In the genomic region with DNA sequence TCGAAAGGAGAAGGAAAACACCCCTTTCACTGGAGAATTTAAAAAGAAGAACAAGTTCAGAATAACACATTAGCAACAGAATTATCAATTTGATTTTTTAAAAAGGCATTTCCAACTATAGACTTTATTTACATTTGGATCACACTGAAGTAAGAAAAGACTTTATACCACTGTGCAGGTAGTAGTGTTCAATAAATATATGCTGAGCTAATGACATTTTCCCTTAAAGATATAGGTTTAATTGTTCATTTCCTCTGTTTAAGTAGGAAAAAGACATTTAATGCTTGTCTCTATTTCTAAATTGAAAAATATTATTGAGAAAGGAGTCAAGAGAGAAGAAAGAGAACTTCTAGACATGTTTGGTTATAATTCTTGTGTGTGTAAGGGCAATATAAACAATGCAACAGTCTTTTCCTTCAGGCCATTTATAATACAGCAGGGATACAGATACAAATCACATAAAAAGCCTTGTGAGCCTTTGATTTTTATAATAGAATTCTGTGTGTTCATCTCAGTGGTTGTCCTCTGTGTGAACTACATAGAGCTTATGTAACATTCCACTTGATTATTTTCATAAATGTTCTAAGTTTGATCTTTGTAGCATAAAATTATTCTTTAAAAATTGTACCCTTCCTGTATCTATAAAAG, we compare ENCODE assay signal across 15 cellular contexts. TPM values are rescaled to one million over a fixed set of nuclear protein-coding genes. Genes with fewer than 3 reads are reported as not detected.
DNase-seq lines count a peak whose midpoint lies in the region; FAIRE-seq and TF ChIP-seq lines count a peak whose summit lies in the region.
"Had no signal": no experiment of that assay in that cellular context is flagged by ENCODE, and none has a peak within 500 bp of the region (broad histone marks: within the 10 kb centered on the region; RNA-seq: fewer than 3 reads in every experiment).

No MANE protein-coding gene starts in this region.

- no peak overlapping the region for H3K4ac ChIP-seq in H1 (replicated peaks; ENCODE audit: insufficient read length, low read depth, low read length)

- TF ChIP-seq RAD21 in H1 (IDR thresholded peaks at IDR 0.05 in 1 of 2, conservative IDR thresholded peaks at IDR 0.05 in 1 of 2; ENCODE audit: low read depth in 2 of 2, low read length in 2 of 2) = no peak

- FAIRE-seq in H1 (lab: Jason Lieb, UNC) (no peak), GM19239 (lab: Jason Lieb, UNC) (no peak)

- no peak overlapping the region for H2BK5ac ChIP-seq in H1 (ENCODE audit: low read depth, low read length)

- no peak overlapping the region for H3K56ac ChIP-seq in H1 (replicated peaks; ENCODE audit: insufficient read length, low read depth, low read length)

- 78% methylated on average over 1 of the region's 1 CpG; no CpG with 5 or more reads in 1 of the 2 experiments for WGBS in H1 (ENCODE audit: extremely low coverage in 1 of 2, insufficient coverage in 1 of 2, insufficient read length in 1 of 2, insufficient replicate concordance in 2 of 2, low coverage in 1 of 2, low lambda C conversion rate in 2 of 2, missing lambda C conversion rate in 1 of 2), 2 experiments

- H3K79me2 ChIP-seq in H1 (ENCODE audit: control insufficient read depth in 1 of 2, insufficient read depth in 2 of 2, low read length in 2 of 2) = no peaks in the 10 kb centered on the region

- H3K27ac ChIP-seq in HEK293 (ENCODE audit: extremely low read depth, low read depth, low read length) (no peak overlapping the region), H1 (ENCODE audit: low read depth, low read length) (no peak overlapping the region)
- H3K27ac ChIP-seq: BLaER1, GM23248 had no signal

- H3K9ac ChIP-seq in H1 (replicated peaks in 1 of 4; ENCODE audit: extremely low read depth in 1 of 4, low read depth in 3 of 4, low read length in 3 of 4) = peak overlapping the region in 1 of 4 experiments; percentile 49; a peak in 1 of 7 replicates
- H3K9ac ChIP-seq: BLaER1, GM23248 had no signal

- no peaks in the 10 kb centered on the region for H3K9me3 ChIP-seq in HEK293 (ENCODE audit: control insufficient read depth, insufficient read depth, low read depth, low read length)
- no peaks in the 10 kb centered on the region; a peak in 1 of 4 replicates for H3K9me3 ChIP-seq in H1 (ENCODE audit: insufficient read depth in 2 of 2, low read depth in 1 of 2, low read length in 1 of 2)
- H3K9me3 ChIP-seq: BLaER1 had no signal

- DNase-seq in SK-MEL-5 (ENCODE audit: low read depth, low spot score) (peak; percentile 52), H1 (ENCODE audit: low read depth in 1 of 2, low spot score in 2 of 2) (no peak), pons (ENCODE audit: low spot score) (peak; percentile 14), RKO (ENCODE audit: low spot score) (no peak), GM19239 (ENCODE audit: insufficient read length, low spot score) (no peak), GDM1 (lab: John Stamatoyannopoulos, UW) (no peak)
- DNase-seq: AML-193; CD8-positive, alpha-beta memory T cell; DMS53; GM23248; H9; KBM-7 had no signal

- H3K79me1 ChIP-seq in H1 (ENCODE audit: low read depth, low read length) = no peaks in the 10 kb centered on the region

- in situ Hi-C loops in SK-MEL-5 (cut with HindIII; ENCODE audit: low pct_unique_long_range_greater_than_20kb, low sequenced_read_pairs) = no loop called here

- H3K4me1 ChIP-seq in HEK293 (ENCODE audit: control insufficient read depth, insufficient read depth, low read length) (peaks cover 10% of the 10 kb centered on the region), H1 (replicated peaks in 1 of 4; ENCODE audit: control insufficient read depth in 3 of 4, insufficient read depth in 4 of 4, low read length in 3 of 4) (no peaks in the 10 kb centered on the region)
- H3K4me1 ChIP-seq: BLaER1 had no signal

- CTCF ChIA-PET in HEK293 (lab: Yijun Ruan, JAX) (no interaction called here), H1 (lab: Charles Lee; ENCODE audit: partially characterized antibody) (interaction anchor here (1.0 kb wide), 1 partner anchor 16 kb away, joined by 3 read pairs; no protein-coding TSS in a partner anchor)

- H3K14ac ChIP-seq in H1 (ENCODE audit: insufficient read length) = no peak overlapping the region

- no peak overlapping the region for H3K23ac ChIP-seq in H1 (ENCODE audit: insufficient read length)

- peaks cover 0 to 1% (median 0%) of the 10 kb centered on the region in 4 experiments; a peak in 1 of 7 replicates for H3K27me3 ChIP-seq in H1 (replicated peaks in 1 of 4; ENCODE audit: control insufficient read depth in 3 of 4, extremely low read depth in 1 of 4, insufficient read depth in 3 of 4, low read length in 3 of 4)
- H3K27me3 ChIP-seq: BLaER1 had no signal

- no peak overlapping the region for H2BK20ac ChIP-seq in H1 (ENCODE audit: low read length)

- TF ChIP-seq EP300 in H1 (IDR thresholded peaks at IDR 0.05; ENCODE audit: borderline replicate concordance in 1 of 2, low read depth in 2 of 2, low read length in 2 of 2) = no peak

- no peak overlapping the region for H2BK120ac ChIP-seq in H1 (replicated peaks; ENCODE audit: low read depth, low read length)

- H4K20me1 ChIP-seq in H1 (replicated peaks in 1 of 2; ENCODE audit: control insufficient read depth in 1 of 2, insufficient read depth in 2 of 2, low read length in 2 of 2) = no peaks in the 10 kb centered on the region
- H4K20me1 ChIP-seq: BLaER1 had no signal

- TF ChIP-seq POLR2A in H1 (IDR thresholded peaks at IDR 0.05; ENCODE audit: control extremely low read depth in 1 of 2, low read depth in 2 of 2, low read length in 2 of 2) = no peak

- H4K91ac ChIP-seq in H1 (replicated peaks; ENCODE audit: insufficient read length, low read length) = no peak overlapping the region

- H2AK5ac ChIP-seq in H1 (ENCODE audit: low read depth, low read length) = no peak overlapping the region

- no peak overlapping the region for H2BK15ac ChIP-seq in H1 (ENCODE audit: low read length)

- POLR2A ChIA-PET in HEK293 (lab: Yijun Ruan, JAX) = no interaction called here
- POLR2A ChIA-PET in H1 (lab: Charles Lee; ENCODE audit: partially characterized antibody) = no interaction called here

- H3K36me3 ChIP-seq in HEK293 (ENCODE audit: control insufficient read depth in 2 of 2, insufficient read depth in 1 of 2, low read length in 2 of 2) (no peaks in the 10 kb centered on the region), H1 (ENCODE audit: control insufficient read depth in 2 of 4, insufficient read depth in 4 of 4, low read length in 3 of 4) (no peaks in the 10 kb centered on the region)
- H3K36me3 ChIP-seq: BLaER1 had no signal

- TF ChIP-seq CTCF in HEK293 (tag by site-specific recombination; IDR thresholded peaks at IDR 0.05) (no peak), H1 (IDR thresholded peaks at IDR 0.05; ENCODE audit: control extremely low read depth in 1 of 3, insufficient read depth in 1 of 3, low read depth in 1 of 3, low read length in 3 of 3) (no peak)

- no peak overlapping the region for H2BK12ac ChIP-seq in H1 (ENCODE audit: low read depth, low read length)

- no peak overlapping the region for H3K18ac ChIP-seq in H1 (ENCODE audit: extremely low read depth, low read length)

- H4K8ac ChIP-seq in H1 (ENCODE audit: extremely low read depth, insufficient read depth, low read length) = no peak overlapping the region

- H2AFZ ChIP-seq in H1 (ENCODE audit: low read length) = no peak overlapping the region
- H2AFZ ChIP-seq: GM23248 had no signal

- no peaks in the 10 kb centered on the region for H3K23me2 ChIP-seq in H1 (ENCODE audit: low read depth, low read length)

- H3K4me3 ChIP-seq in HEK293 (ENCODE audit: low read depth, low read length) (no peak overlapping the region), H1 (ENCODE audit: extremely low read depth in 1 of 4, insufficient read depth in 2 of 4, low read depth in 3 of 4, low read length in 4 of 4) (no peak overlapping the region)
- H3K4me3 ChIP-seq: BLaER1, GM23248 had no signal

- no peak overlapping the region for H3K4me2 ChIP-seq in H1 (ENCODE audit: insufficient read depth in 1 of 2, low read depth in 2 of 2, low read length in 2 of 2)
- H3K4me2 ChIP-seq: BLaER1 had no signal

- no peak overlapping the region for H4K5ac ChIP-seq in H1 (ENCODE audit: insufficient read length, low read depth, low read length)

TF ChIP-seq in HEK293, 187 proteins besides CTCF, POLR2A, EP300 and RAD21 (continues in another document):
- TF ChIP-seq SCRT2 (tag by site-specific recombination; IDR thresholded peaks at IDR 0.05) = 0 out of 2 replicates have a peak, but pooled peaks have one; percentile 27

TF ChIP-seq in H1, 55 proteins besides CTCF, POLR2A, EP300 and RAD21:
- TF ChIP-seq RFX5 (IDR thresholded peaks at IDR 0.05; ENCODE audit: borderline replicate concordance, low read depth, low read length) (no peak), MAFK (IDR thresholded peaks at IDR 0.05; ENCODE audit: low read depth, low read length) (peak; percentile 19; the same call in 1 of the 2 replicates)

RNA-seq across cellular contexts. Expression of a gene that starts 48.7 kb away (rescaled TPM):
- total RNA-seq in SK-MEL-5 (2014; rRNA removed; shearing (Covaris generic)) = 0.59 TPM in 1 of 2 replicates, not detected in the other
- not detected in 2 replicates for polyA plus RNA-seq in SK-MEL-5 (2015; cell fraction: cytosol; rRNA removed)
- polyA plus RNA-seq in SK-MEL-5 (2015; cell fraction: nucleus; rRNA removed) = not detected in 2 replicates
- total RNA-seq in H1 (2021; fragmentation: NEBNext Ultra II Directional; extraction: Animal tissue kit (Norgen Biotek cat#: 25700)) = not detected in 2 replicates
- polyA plus RNA-seq in H1 (2011; rRNA removed) = 0.05 and 0.08 TPM in 2 replicates
- polyA plus RNA-seq in H1 (2011; cell fraction: cytosol; rRNA removed) = 0.05 TPM
- polyA plus RNA-seq in H1 (2011; cell fraction: nucleus; rRNA removed) = 0.21 TPM
- 0.05 to 0.12 TPM in 2 of 4 replicates, not detected in the others for polyA plus RNA-seq in H1 (2012, experiment 1 of 2)
- polyA plus RNA-seq in H1 (2012, experiment 2 of 2) = not detected
- polyA plus RNA-seq in H1 (2013, experiment 1 of 2) = 0.34 TPM
- 0.20 TPM for polyA plus RNA-seq in H1 (2013, experiment 2 of 2)
- polyA minus RNA-seq in H1 (2011; rRNA and poly(A)+ RNA removed) = 0.61 TPM in 1 of 2 replicates, not detected in the other
- polyA minus RNA-seq in H1 (2011; cell fraction: cytosol; rRNA and poly(A)+ RNA removed) = not detected
- polyA minus RNA-seq in H1 (2011; cell fraction: nucleus; rRNA and poly(A)+ RNA removed) = 1.3 TPM
- total RNA-seq: CD8-positive, alpha-beta memory T cell; GM23248; H9; HT1080 had no signal
- polyA plus RNA-seq: GM23248 had no signal

Comparison
In these comparisons a context has a peak if more than half of its experiments do, and no peak if none do; other contexts are left out.
1. DNase-seq: peak in SK-MEL-5 (single experiment) and pons (single experiment); none in H1 (0 of 2), RKO (single experiment), GM19239 (single experiment) and GDM1 (single experiment).